Comparison of ENCODE assay signal across 9 cellular contexts in the genomic region with DNA sequence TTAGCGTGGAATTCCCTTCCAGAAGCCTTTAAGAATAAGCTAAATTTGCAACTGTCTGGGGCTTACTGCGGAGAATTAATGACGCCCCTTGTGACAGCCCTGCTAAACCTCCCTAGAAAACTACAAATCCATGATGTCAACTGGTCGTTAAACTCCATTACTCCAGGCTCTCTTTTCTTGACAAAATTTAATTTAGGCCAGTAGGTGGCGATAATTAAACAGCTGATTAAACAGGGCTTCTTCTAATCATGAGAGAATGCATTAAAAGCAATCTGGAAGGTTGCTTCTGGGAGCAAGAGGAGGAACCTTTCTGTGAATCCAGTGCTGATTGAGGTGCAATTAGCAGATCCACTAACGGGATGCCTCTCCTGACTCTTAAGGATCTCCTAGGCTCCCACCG. TPM values are rescaled to one million over a fixed set of nuclear protein-coding genes. Genes with fewer than 3 reads are reported as not detected.
DNase-seq lines count a peak whose midpoint lies in the region; ATAC-seq and TF ChIP-seq lines count a peak whose summit lies in the region.
"Had no signal": no experiment of that assay in that cellular context is flagged by ENCODE, and none has a peak within 500 bp of the region (broad histone marks: within the 10 kb centered on the region; RNA-seq: fewer than 3 reads in every experiment).

No MANE protein-coding gene starts in this region.

- peaks cover under 1% of the 10 kb centered on the region for H3K4me1 Mint-ChIP-seq in activated CD8-positive, alpha-beta T cell treated with anti-CD3 and anti-CD28 coated beads for 36 hours (ENCODE audit: low read depth)

- H3K27me3 Mint-ChIP-seq in activated CD8-positive, alpha-beta T cell treated with anti-CD3 and anti-CD28 coated beads for 36 hours: peaks cover 12% of the 10 kb centered on the region

- peak; percentile 62 for TF ChIP-seq CTCF in activated CD8-positive, alpha-beta T cell treated with anti-CD3 and anti-CD28 coated beads for 36 hours (IDR thresholded peaks at IDR 0.05)

- ATAC-seq in activated CD8-positive, alpha-beta T cell treated with anti-CD3 and anti-CD28 coated beads for 36 hours: no peak
- ATAC-seq in GM18870 (IDR thresholded peaks at IDR 0.05; ENCODE audit: unreplicated experiment): no peak
- no peak for ATAC-seq in GM21737 (IDR thresholded peaks at IDR 0.05; ENCODE audit: unreplicated experiment)

- no peak overlapping the region for H3K4me3 Mint-ChIP-seq in activated CD8-positive, alpha-beta T cell treated with anti-CD3 and anti-CD28 coated beads for 36 hours
- H3K4me3 Mint-ChIP-seq: CD8-positive, alpha-beta memory T cell had no signal

- H3K9me3 Mint-ChIP-seq in activated CD8-positive, alpha-beta T cell treated with anti-CD3 and anti-CD28 coated beads for 36 hours: no peaks in the 10 kb centered on the region
- H3K9me3 Mint-ChIP-seq: CD8-positive, alpha-beta memory T cell had no signal

- no peaks in the 10 kb centered on the region for H3K36me3 Mint-ChIP-seq in activated CD8-positive, alpha-beta T cell treated with anti-CD3 and anti-CD28 coated beads for 36 hours (ENCODE audit: low read depth)
- H3K36me3 Mint-ChIP-seq: CD8-positive, alpha-beta memory T cell had no signal

- peak; percentile 44 for DNase-seq in NCI-H1436 (lab: John Stamatoyannopoulos, UW)
- DNase-seq in NCI-H1436 treated with DMSO at 0.1 percent for 48 hours (lab: John Stamatoyannopoulos, UW): no peak
- peak; percentile 61 for DNase-seq in NCI-H1694 treated with DMSO at 0.1 percent for 48 hours (lab: John Stamatoyannopoulos, UW)
- no peak for DNase-seq in activated CD8-positive, alpha-beta T cell treated with anti-CD3 and anti-CD28 coated beads for 36 hours
- DNase-seq in hepatic stellate cell (ENCODE audit: low spot score): peak; percentile 32
- DNase-seq in stromal cell of bone marrow (ENCODE audit: low read depth): peak; percentile 37

- CTCF ChIA-PET in activated CD8-positive, alpha-beta T cell treated with anti-CD3 and anti-CD28 coated beads for 36 hours (lab: Charles Lee): interaction anchor here (0.7 to 3.5 kb wide), 21 partner anchors 9 to 844 kb away, joined by 3 to 36 read pairs (median 3); a partner anchor contains a TSS

- POLR2A ChIA-PET in activated CD8-positive, alpha-beta T cell treated with anti-CD3 and anti-CD28 coated beads for 36 hours (lab: Charles Lee): no interaction called here

- intact Hi-C loops in activated CD8-positive, alpha-beta T cell treated with anti-CD3 and anti-CD28 coated beads for 36 hours (cut with micrococcal nuclease): loop anchor here (5.0 kb wide), 2 partner anchors 115 to 830 kb away; no protein-coding TSS in a partner anchor

- no peak overlapping the region for H3K27ac Mint-ChIP-seq in activated CD8-positive, alpha-beta T cell treated with anti-CD3 and anti-CD28 coated beads for 36 hours
- H3K27ac Mint-ChIP-seq: CD8-positive, alpha-beta memory T cell had no signal

RNA-seq across cellular contexts. Expression of a gene that starts 8.1 kb away (rescaled TPM):
- 10 to 100 TPM; 26.0 to 28.2 TPM for total RNA-seq in activated CD8-positive, alpha-beta T cell treated with anti-CD3 and anti-CD28 coated beads for 36 hours

Comparison
In these comparisons a context has a peak if more than half of its experiments do, and no peak if none do; other contexts are left out.
1. DNase-seq: peak in NCI-H1436 (single experiment), NCI-H1694 treated with DMSO at 0.1 percent for 48 hours (single experiment), hepatic stellate cell (single experiment) and stromal cell of bone marrow (single experiment); none in NCI-H1436 treated with DMSO at 0.1 percent for 48 hours (single experiment) and activated CD8-positive, alpha-beta T cell treated with anti-CD3 and anti-CD28 coated beads for 36 hours (single experiment).